ENCODE assay signal across 18 cellular contexts in genomic region chr7:106485919-106486318, GRCh38.
DNase-seq lines count a peak whose midpoint lies in the region; ATAC-seq and TF ChIP-seq lines count a peak whose summit lies in the region.
"Had no signal": no experiment of that assay in that cellular context is flagged by ENCODE, and none has a peak within 500 bp of the region (broad histone marks: within the 10 kb centered on the region; RNA-seq: fewer than 3 reads in every experiment).

No MANE protein-coding gene starts in this region.

- peaks cover 25% of the 10 kb centered on the region for H3K4me1 Mint-ChIP-seq in mesothelial cell of epicardium
- no peaks in the 10 kb centered on the region for H3K4me1 Mint-ChIP-seq in glutamatergic neuron (ENCODE audit: low read depth, unreplicated experiment)

- H3K27ac ChIP-seq in SJSA1 (peak overlapping the region; percentile 74), testis (peak overlapping the region; percentile 34 to 84)
- H3K27ac ChIP-seq: neutrophil had no signal

- TF ChIP-seq POLR2A in testis (IDR thresholded peaks at IDR 0.05) = no peak

- 30 to 38% methylated on average over 1 of the region's 1 CpG for WGBS in testis, 2 donors

- ATAC-seq in GM19455 (IDR thresholded peaks at IDR 0.05; ENCODE audit: unreplicated experiment) = no peak

- H3K36me3 Mint-ChIP-seq in mesothelial cell of epicardium (no peaks in the 10 kb centered on the region), glutamatergic neuron (ENCODE audit: unreplicated experiment) (no peaks in the 10 kb centered on the region)

- DNase-seq in SJSA1 (ENCODE audit: low read depth in 1 of 2, low spot score in 2 of 2) (no peak), choroid plexus epithelial cell (ENCODE audit: low read depth) (peak; percentile 56), mesothelial cell of epicardium (ENCODE audit: low spot score in 2 of 2, unreplicated experiment in 2 of 2) (no peak), testis (no peak), glutamatergic neuron (no peak), globus pallidus (ENCODE audit: low spot score) (no peak), iPS-NIHi7 (ENCODE audit: extremely low spot score) (no peak)
- DNase-seq: activated CD4-positive, alpha-beta T cell treated with anti-CD3 and anti-CD28 coated beads for 48 hours; C1 segment of cervical spinal cord; dermis blood vessel endothelial cell; DMS79 treated with DMSO at 0.1 percent for 48 hours; H7; mesendoderm; SIG-M5; small intestine; T1000 had no signal

- peaks cover 32% of the 10 kb centered on the region for H3K4me1 ChIP-seq in SJSA1 (replicated peaks)
- H3K4me1 ChIP-seq in testis = peaks cover 22% of the 10 kb centered on the region

- H3K27me3 ChIP-seq in SJSA1 (replicated peaks) = no peaks in the 10 kb centered on the region
- H3K27me3 ChIP-seq in testis = no peaks in the 10 kb centered on the region
- H3K27me3 ChIP-seq: neutrophil had no signal

- peak overlapping the region; percentile 6 for H3K27ac Mint-ChIP-seq in mesothelial cell of epicardium
- no peak overlapping the region for H3K27ac Mint-ChIP-seq in glutamatergic neuron (ENCODE audit: unreplicated experiment)

- H3K9me3 ChIP-seq in SJSA1 (replicated peaks) (no peaks in the 10 kb centered on the region), testis (no peaks in the 10 kb centered on the region)
- H3K9me3 ChIP-seq: neutrophil had no signal

- TF ChIP-seq CTCF in choroid plexus epithelial cell (conservative IDR thresholded peaks at IDR 0.05; ENCODE audit: low read depth, low read length) (no peak), mesothelial cell of epicardium (IDR thresholded peaks at IDR 0.05; ENCODE audit: unreplicated experiment) (no peak), testis (IDR thresholded peaks at IDR 0.05) (no peak), glutamatergic neuron (IDR thresholded peaks at IDR 0.05; ENCODE audit: partially characterized antibody, unreplicated experiment) (no peak)

- intact Hi-C loops in testis (cut with DNase I; ENCODE audit: low total_unique reads) = no loop called here

- H3K4me3 ChIP-seq in SJSA1 = no peak overlapping the region
- H3K4me3 ChIP-seq in choroid plexus epithelial cell (ENCODE audit: low read depth, low read length) = no peak overlapping the region
- H3K4me3 ChIP-seq in testis = no peak overlapping the region

- H3K4me3 Mint-ChIP-seq in mesothelial cell of epicardium = no peak overlapping the region
- H3K4me3 Mint-ChIP-seq in glutamatergic neuron (ENCODE audit: unreplicated experiment) = no peak overlapping the region

- peaks cover 5% of the 10 kb centered on the region; the same call in 1 of the 2 replicates for H3K36me3 ChIP-seq in SJSA1
- H3K36me3 ChIP-seq in testis (ENCODE audit: low read depth, missing control alignments) = no peaks in the 10 kb centered on the region
- H3K36me3 ChIP-seq: neutrophil had no signal

- H3K9me3 Mint-ChIP-seq in mesothelial cell of epicardium (peaks cover 18% of the 10 kb centered on the region), glutamatergic neuron (ENCODE audit: unreplicated experiment) (no peaks in the 10 kb centered on the region)

- no peaks in the 10 kb centered on the region for H3K27me3 Mint-ChIP-seq in mesothelial cell of epicardium (ENCODE audit: low read depth)
- H3K27me3 Mint-ChIP-seq in glutamatergic neuron (ENCODE audit: unreplicated experiment) = no peaks in the 10 kb centered on the region
